1 cellular context compared by ENCODE assay signal in the genomic region with DNA sequence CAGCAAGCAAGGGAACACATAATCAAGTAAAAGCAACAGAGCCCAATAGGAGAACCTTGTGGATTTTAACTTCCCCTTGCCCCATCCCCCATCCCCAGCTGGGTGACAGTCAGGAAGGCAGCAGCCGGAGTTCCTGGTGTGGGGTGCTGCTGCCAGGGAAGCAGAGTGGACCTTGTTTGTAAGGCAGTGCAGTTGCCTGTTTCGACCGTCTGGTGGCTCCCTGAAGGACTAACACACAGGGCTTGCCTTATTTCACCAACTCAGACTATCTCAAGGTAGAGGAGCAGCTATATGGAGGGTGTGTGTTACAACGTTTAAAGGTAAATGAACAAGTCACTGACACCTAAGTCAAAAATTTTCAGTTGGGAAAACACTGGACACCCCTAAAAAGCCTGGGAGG.
TF ChIP-seq lines count a peak whose summit lies in the region.

No MANE protein-coding gene starts in this region.

TF ChIP-seq in liver, 16 proteins besides CTCF, POLR2A, EP300 and RAD21 (continued from another document):
- TF ChIP-seq ATF3 (IDR thresholded peaks at IDR 0.05) (no peak), FOXA1 (IDR thresholded peaks at IDR 0.05) (no peak), YY1 (IDR thresholded peaks at IDR 0.05) (no peak)
